Comparison of ENCODE assay signal across 8 cellular contexts in the genomic region with DNA sequence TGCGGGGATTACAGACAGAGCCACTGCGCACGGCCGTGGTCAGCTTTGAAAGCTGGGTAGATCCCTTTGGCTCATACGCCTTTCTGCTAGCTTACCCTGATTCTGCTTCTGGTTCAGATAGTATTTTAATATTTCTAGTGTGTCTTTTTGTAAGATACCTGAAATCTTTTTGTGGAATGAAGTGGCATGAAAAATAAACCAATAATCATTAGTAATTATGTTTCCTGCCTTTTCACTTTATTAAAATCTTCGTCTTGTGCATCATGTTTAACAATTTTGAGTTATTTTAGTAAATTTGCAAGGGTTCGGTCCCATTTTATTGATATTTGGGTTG.
DNase-seq lines count a peak whose midpoint lies in the region; ATAC-seq, FAIRE-seq and TF ChIP-seq lines count a peak whose summit lies in the region.
"Not testable (repeated sequence)": the region's sequence is repeated elsewhere in the genome, so short reads cannot be mapped to it uniquely, and the experiment has no call there.

No MANE protein-coding gene starts in this region.

- peak; percentile 7 for ATAC-seq in HG03571 (IDR thresholded peaks at IDR 0.05; ENCODE audit: unreplicated experiment)
- not testable (repeated sequence) for ATAC-seq in activated naive CD8-positive, alpha-beta T cell treated with anti-CD3 and anti-CD28 coated beads, Interleukin-2, amount 10 ng/mL, durations not matched to agents 7 days and 5 days (ENCODE audit: low read depth)

- peak overlapping the region; percentile 78 for H3K4me3 Mint-ChIP-seq in activated naive CD8-positive, alpha-beta T cell treated with anti-CD3 and anti-CD28 coated beads, Interleukin-2, amount 10 ng/mL, durations not matched to agents 7 days and 5 days
- H3K4me3 Mint-ChIP-seq in endothelial cell (ENCODE audit: unreplicated experiment) (peak overlapping the region; percentile 76), neural crest cell (peak overlapping the region; percentile 78)

- not testable (repeated sequence) for H3K4me1 ChIP-seq in SK-N-SH (ENCODE audit: control insufficient read depth in 1 of 2, insufficient read depth in 2 of 2, low read depth in 1 of 2, low read length in 1 of 2); kidney (ENCODE audit: control insufficient read depth in 1 of 2, insufficient read depth in 1 of 2, low read depth in 1 of 2, low read length in 2 of 2); subcutaneous abdominal adipose tissue (ENCODE audit: control insufficient read depth in 5 of 5, insufficient read depth in 5 of 5, low read length in 5 of 5)

- H3F3A ChIP-seq in SK-N-SH (replicated peaks; ENCODE audit: insufficient read depth), result not testable (repeated sequence)

- not testable (repeated sequence) for TF ChIP-seq EP300 in SK-N-SH (IDR thresholded peaks at IDR 0.05; ENCODE audit: borderline replicate concordance in 1 of 2, low read depth in 1 of 2, low read length in 1 of 2)

- peak overlapping the region; percentile 73; the same call in 1 of the 2 replicates for H3K4me2 ChIP-seq in SK-N-SH

- peak overlapping the region; percentile 56 for H3K27ac Mint-ChIP-seq in activated naive CD8-positive, alpha-beta T cell treated with anti-CD3 and anti-CD28 coated beads, Interleukin-2, amount 10 ng/mL, durations not matched to agents 7 days and 5 days
- not testable (repeated sequence) for H3K27ac Mint-ChIP-seq in endothelial cell (ENCODE audit: unreplicated experiment); neural crest cell (ENCODE audit: unreplicated experiment)

- TF ChIP-seq RAD21 in SK-N-SH (IDR thresholded peaks at IDR 0.05; ENCODE audit: low read length), result not testable (repeated sequence)

- H3K9me2 ChIP-seq in SK-N-SH, result not testable (repeated sequence)

- not testable (repeated sequence) for H3K27me3 Mint-ChIP-seq in activated naive CD8-positive, alpha-beta T cell treated with anti-CD3 and anti-CD28 coated beads, Interleukin-2, amount 10 ng/mL, durations not matched to agents 7 days and 5 days; endothelial cell (ENCODE audit: unreplicated experiment); neural crest cell (ENCODE audit: low read depth)

- TF ChIP-seq CTCF in BJ (IDR thresholded peaks at IDR 0.05; ENCODE audit: insufficient read depth, low read depth, low read length); SK-N-SH (IDR thresholded peaks at IDR 0.05); endothelial cell (IDR thresholded peaks at IDR 0.05; ENCODE audit: unreplicated experiment); kidney (IDR thresholded peaks at IDR 0.05; ENCODE audit: borderline replicate concordance, extremely low read depth, insufficient read depth); neural crest cell (conservative IDR thresholded peaks at IDR 0.05): not testable (repeated sequence)

- H3K9me3 ChIP-seq in SK-N-SH; kidney (ENCODE audit: control insufficient read depth in 1 of 2, low read length in 2 of 2); subcutaneous abdominal adipose tissue (ENCODE audit: control insufficient read depth in 5 of 5, low read length in 5 of 5): not testable (repeated sequence)

- H4K20me1 ChIP-seq in SK-N-SH (ENCODE audit: insufficient read depth), result not testable (repeated sequence)

- not testable (repeated sequence) for H3K36me3 ChIP-seq in BJ (ENCODE audit: control insufficient read depth, insufficient read depth, low read length); SK-N-SH (replicated peaks in 1 of 2; ENCODE audit: control insufficient read depth in 1 of 2, insufficient read depth in 2 of 2, low read length in 1 of 2); kidney (ENCODE audit: control insufficient read depth in 1 of 2, insufficient read depth in 2 of 2, low read length in 2 of 2); subcutaneous abdominal adipose tissue (ENCODE audit: control insufficient read depth in 5 of 5, insufficient read depth in 5 of 5, low read length in 5 of 5)

- H3K4me3 ChIP-seq in BJ (ENCODE audit: low read depth, low read length), result peak overlapping the region; percentile 66
- H3K4me3 ChIP-seq in SK-N-SH (ENCODE audit: low read depth in 2 of 2, low read length in 1 of 2), result peak overlapping the region; percentile 59 to 60
- peak overlapping the region; percentile 60 to 61 for H3K4me3 ChIP-seq in kidney (ENCODE audit: low read length in 2 of 2)
- H3K4me3 ChIP-seq in subcutaneous abdominal adipose tissue (ENCODE audit: low read depth in 1 of 5, low read length in 5 of 5), result peak overlapping the region; percentile 61 to 76 (median 71)

- CTCF ChIA-PET in BJ (lab: Yijun Ruan, JAX); SK-N-SH (lab: Yijun Ruan, JAX): not testable (repeated sequence)

- H3K9ac ChIP-seq in SK-N-SH (peak overlapping the region; percentile 75), subcutaneous abdominal adipose tissue (ENCODE audit: low read length in 5 of 5) (peak overlapping the region in 3 of 5 donors; percentile 73 to 85 (median 83))
- H3K9ac ChIP-seq in kidney (ENCODE audit: low read length in 2 of 2), result not testable (repeated sequence)

- H3K36me3 Mint-ChIP-seq in activated naive CD8-positive, alpha-beta T cell treated with anti-CD3 and anti-CD28 coated beads, Interleukin-2, amount 10 ng/mL, durations not matched to agents 7 days and 5 days; endothelial cell (ENCODE audit: low read depth, unreplicated experiment); neural crest cell (ENCODE audit: low read depth): not testable (repeated sequence)

- not testable (repeated sequence) for DNase-seq in BJ (ENCODE audit: low read depth); SK-N-SH; activated naive CD8-positive, alpha-beta T cell treated with anti-CD3 and anti-CD28 coated beads, Interleukin-2, amount 10 ng/mL, durations not matched to agents 7 days and 5 days; endothelial cell (ENCODE audit: low spot score); kidney; neural crest cell (ENCODE audit: low read depth, low spot score)

- H3K9me3 Mint-ChIP-seq in activated naive CD8-positive, alpha-beta T cell treated with anti-CD3 and anti-CD28 coated beads, Interleukin-2, amount 10 ng/mL, durations not matched to agents 7 days and 5 days; endothelial cell (ENCODE audit: unreplicated experiment); neural crest cell: not testable (repeated sequence)

- not testable (repeated sequence) for FAIRE-seq in kidney (lab: Jason Lieb, UNC)

- POLR2A ChIA-PET in BJ (lab: Charles Lee); SK-N-SH (lab: Yijun Ruan, JAX); activated naive CD8-positive, alpha-beta T cell treated with anti-CD3 and anti-CD28 coated beads, Interleukin-2, amount 10 ng/mL, durations not matched to agents 7 days and 5 days (lab: Charles Lee): not testable (repeated sequence)

- H2AFZ ChIP-seq in SK-N-SH (ENCODE audit: low read depth), result peak overlapping the region; percentile 71

- H3K27me3 ChIP-seq in BJ (ENCODE audit: control insufficient read depth, insufficient read depth, low read length); SK-N-SH (ENCODE audit: insufficient read depth); subcutaneous abdominal adipose tissue (ENCODE audit: control insufficient read depth in 5 of 5, insufficient read depth in 4 of 5, low read length in 5 of 5): not testable (repeated sequence)

- H3K27ac ChIP-seq in SK-N-SH (ENCODE audit: low read depth in 2 of 2, low read length in 1 of 2) (peak overlapping the region in 1 of 2 experiments; percentile 55; a peak in 1 of 4 replicates), subcutaneous abdominal adipose tissue (ENCODE audit: low read depth, low read length) (peak overlapping the region; percentile 57)
- not testable (repeated sequence) for H3K27ac ChIP-seq in kidney (ENCODE audit: low read depth in 2 of 2, low read length in 2 of 2)

- not testable (repeated sequence) for H3K4me1 Mint-ChIP-seq in activated naive CD8-positive, alpha-beta T cell treated with anti-CD3 and anti-CD28 coated beads, Interleukin-2, amount 10 ng/mL, durations not matched to agents 7 days and 5 days; endothelial cell (ENCODE audit: unreplicated experiment); neural crest cell

- intact Hi-C loops in kidney (cut with DNase I), result not testable (repeated sequence)

- 42% methylated on average over 7 of the region's 7 CpGs for WGBS in SK-N-SH (ENCODE audit: low lambda C conversion rate)

- H3K79me2 ChIP-seq in SK-N-SH (ENCODE audit: insufficient read depth), result not testable (repeated sequence)
